18 cellular contexts compared by ENCODE assay signal in genomic region chr1:32508751-32509140, GRCh38. TPM values are rescaled to one million over a fixed set of nuclear protein-coding genes. Genes with fewer than 3 reads are reported as not detected.
A peak's percentile ranks its signal among the peaks of the same experiment; 100 is the strongest.
DNase-seq lines count a peak whose midpoint lies in the region; ATAC-seq and TF ChIP-seq lines count a peak whose summit lies in the region.
"Had no signal": no experiment of that assay in that cellular context is flagged by ENCODE, and none has a peak within 500 bp of the region (broad histone marks: within the 10 kb centered on the region; RNA-seq: fewer than 3 reads in every experiment).

No MANE protein-coding gene starts in this region.

- DNase-seq in EL = peak; percentile 55
- peak; percentile 59 for DNase-seq in LHCN-M2 (ENCODE audit: low read depth)
- peak; percentile 35 for DNase-seq in choroid plexus epithelial cell (ENCODE audit: low read depth)
- no peak for DNase-seq in omental fat pad (ENCODE audit: low spot score)
- DNase-seq in Ammon's horn (ENCODE audit: low spot score) = no peak
- DNase-seq in ureter (ENCODE audit: low spot score) = no peak
- no peak for DNase-seq in cortex of kidney (lab: John Stamatoyannopoulos, UW)
- DNase-seq: CD4-positive, alpha-beta T cell; HFFc6; MM.1S; NCI-H1092; NCI-H1436 treated with DMSO at 0.1 percent for 48 hours; NCI-H2029; NCI-H2171; NCI-H526 had no signal

- ATAC-seq in omental fat pad (ENCODE audit: low FRiP score) (peak; percentile 37), HG03045 (IDR thresholded peaks at IDR 0.05; ENCODE audit: unreplicated experiment) (no peak)
- ATAC-seq: HepG2 had no signal

- no peak overlapping the region for H3K4me3 ChIP-seq in choroid plexus epithelial cell (ENCODE audit: low read depth, low read length)

- TF ChIP-seq CTCF in choroid plexus epithelial cell (conservative IDR thresholded peaks at IDR 0.05; ENCODE audit: low read depth, low read length) (no peak), omental fat pad (IDR thresholded peaks at IDR 0.05) (no peak)

RNA-seq across cellular contexts. Expression of gene ZBTB8A, which starts 30.5 kb away (rescaled TPM):
- total RNA-seq in LHCN-M2 (2014; rRNA removed) = 5.2 and 5.7 TPM in 2 replicates
- 3.1 TPM for polyA plus RNA-seq in LHCN-M2 (2012)
- total RNA-seq in omental fat pad = 10 to 100 TPM in 1 of 4 donors, 1 to 10 TPM in 3; 5.4 to 10.9 (median 7.0) TPM
- 10.5 TPM for total RNA-seq in ureter
- total RNA-seq: CD4-positive, alpha-beta T cell had no signal

RNA-seq across cellular contexts. Expression of gene ZBTB8B, which starts 43.9 kb away (rescaled TPM):
- not detected in 2 replicates for total RNA-seq in LHCN-M2 (2014; rRNA removed)
- 0.01 TPM for polyA plus RNA-seq in LHCN-M2 (2012)
- total RNA-seq in omental fat pad = under 1 TPM in 1 of 4 donors, not detected in 3; under 0.01 TPM
- total RNA-seq in ureter = 0.57 TPM
- total RNA-seq: CD4-positive, alpha-beta T cell; HFFc6 had no signal
- polyA plus RNA-seq: BJ had no signal

Comparison
In these comparisons a context has a peak if more than half of its experiments do, and no peak if none do; other contexts are left out.
1. DNase-seq: peak in EL (single experiment), LHCN-M2 (single experiment) and choroid plexus epithelial cell (single experiment); none in omental fat pad (single experiment), Ammon's horn (single experiment), ureter (single experiment) and cortex of kidney (single experiment).